Comparison of ENCODE assay signal across 1 cellular context in genomic region chr5:150763023-150763793, GRCh38.
TF ChIP-seq lines count a peak whose summit lies in the region.

No MANE protein-coding gene starts in this region.

TF ChIP-seq in K562, 482 proteins besides CTCF, POLR2A, EP300 and RAD21 (continued from another document and continues in another):
- TF ChIP-seq, protein P1, sequence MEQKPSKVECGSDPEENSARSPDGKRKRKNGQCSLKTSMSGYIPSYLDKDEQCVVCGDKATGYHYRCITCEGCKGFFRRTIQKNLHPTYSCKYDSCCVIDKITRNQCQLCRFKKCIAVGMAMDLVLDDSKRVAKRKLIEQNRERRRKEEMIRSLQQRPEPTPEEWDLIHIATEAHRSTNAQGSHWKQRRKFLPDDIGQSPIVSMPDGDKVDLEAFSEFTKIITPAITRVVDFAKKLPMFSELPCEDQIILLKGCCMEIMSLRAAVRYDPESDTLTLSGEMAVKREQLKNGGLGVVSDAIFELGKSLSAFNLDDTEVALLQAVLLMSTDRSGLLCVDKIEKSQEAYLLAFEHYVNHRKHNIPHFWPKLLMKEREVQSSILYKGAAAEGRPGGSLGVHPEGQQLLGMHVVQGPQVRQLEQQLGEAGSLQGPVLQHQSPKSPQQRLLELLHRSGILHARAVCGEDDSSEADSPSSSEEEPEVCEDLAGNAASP (IDR thresholded peaks at IDR 0.05), result no peak
- TF ChIP-seq, protein P2, sequence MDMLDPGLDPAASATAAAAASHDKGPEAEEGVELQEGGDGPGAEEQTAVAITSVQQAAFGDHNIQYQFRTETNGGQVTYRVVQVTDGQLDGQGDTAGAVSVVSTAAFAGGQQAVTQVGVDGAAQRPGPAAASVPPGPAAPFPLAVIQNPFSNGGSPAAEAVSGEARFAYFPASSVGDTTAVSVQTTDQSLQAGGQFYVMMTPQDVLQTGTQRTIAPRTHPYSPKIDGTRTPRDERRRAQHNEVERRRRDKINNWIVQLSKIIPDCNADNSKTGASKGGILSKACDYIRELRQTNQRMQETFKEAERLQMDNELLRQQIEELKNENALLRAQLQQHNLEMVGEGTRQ (CRISPR knock-in tag; IDR thresholded peaks at IDR 0.05), result no peak
- TF ChIP-seq ZBTB9 (CRISPR knock-in tag; IDR thresholded peaks at IDR 0.05), result no peak
- no peak for TF ChIP-seq ZC3H8 (IDR thresholded peaks at IDR 0.05)
- TF ChIP-seq ZNF232 (CRISPR knock-in tag; IDR thresholded peaks at IDR 0.05), result no peak
- TF ChIP-seq ARID1B (IDR thresholded peaks at IDR 0.05), result peak; percentile 67
- TF ChIP-seq PCBP1 (IDR thresholded peaks at IDR 0.05; ENCODE audit: low read depth, low read length, poor library complexity, severe bottlenecking), result no peak
- TF ChIP-seq RCOR1 (IDR thresholded peaks at IDR 0.05; ENCODE audit: borderline replicate concordance in 1 of 2, low read depth in 2 of 2, low read length in 2 of 2), result peak in 1 of 2 experiments; percentile 94; a peak in 2 of 4 replicates
- TF ChIP-seq ZFPM2 (CRISPR knock-in tag; IDR thresholded peaks at IDR 0.05), result no peak
- peak; percentile 46 for TF ChIP-seq MYC (IDR thresholded peaks at IDR 0.05; ENCODE audit: low read depth, low read length)
- TF ChIP-seq MYC (CRISPR knock-in tag; IDR thresholded peaks at IDR 0.05; ENCODE audit: borderline replicate concordance, low read depth), result no peak
- TF ChIP-seq, protein P3, sequence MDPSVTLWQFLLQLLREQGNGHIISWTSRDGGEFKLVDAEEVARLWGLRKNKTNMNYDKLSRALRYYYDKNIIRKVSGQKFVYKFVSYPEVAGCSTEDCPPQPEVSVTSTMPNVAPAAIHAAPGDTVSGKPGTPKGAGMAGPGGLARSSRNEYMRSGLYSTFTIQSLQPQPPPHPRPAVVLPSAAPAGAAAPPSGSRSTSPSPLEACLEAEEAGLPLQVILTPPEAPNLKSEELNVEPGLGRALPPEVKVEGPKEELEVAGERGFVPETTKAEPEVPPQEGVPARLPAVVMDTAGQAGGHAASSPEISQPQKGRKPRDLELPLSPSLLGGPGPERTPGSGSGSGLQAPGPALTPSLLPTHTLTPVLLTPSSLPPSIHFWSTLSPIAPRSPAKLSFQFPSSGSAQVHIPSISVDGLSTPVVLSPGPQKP (CRISPR knock-in tag; IDR thresholded peaks at IDR 0.05), result no peak
- no peak for TF ChIP-seq ZBTB5 (IDR thresholded peaks at IDR 0.05)
- TF ChIP-seq ETV6 (IDR thresholded peaks at IDR 0.05; ENCODE audit: borderline replicate concordance in 1 of 2, low read depth in 2 of 2, low read length in 1 of 2), result no peak
- no peak for TF ChIP-seq ETV6 (CRISPR knock-in tag; IDR thresholded peaks at IDR 0.05; ENCODE audit: borderline replicate concordance)
- TF ChIP-seq ZNF282 (CRISPR knock-in tag; IDR thresholded peaks at IDR 0.05), result no peak
- peak; percentile 60 for TF ChIP-seq MEF2D (tag; conservative IDR thresholded peaks at IDR 0.05; ENCODE audit: low read depth)
- TF ChIP-seq, protein P4, sequence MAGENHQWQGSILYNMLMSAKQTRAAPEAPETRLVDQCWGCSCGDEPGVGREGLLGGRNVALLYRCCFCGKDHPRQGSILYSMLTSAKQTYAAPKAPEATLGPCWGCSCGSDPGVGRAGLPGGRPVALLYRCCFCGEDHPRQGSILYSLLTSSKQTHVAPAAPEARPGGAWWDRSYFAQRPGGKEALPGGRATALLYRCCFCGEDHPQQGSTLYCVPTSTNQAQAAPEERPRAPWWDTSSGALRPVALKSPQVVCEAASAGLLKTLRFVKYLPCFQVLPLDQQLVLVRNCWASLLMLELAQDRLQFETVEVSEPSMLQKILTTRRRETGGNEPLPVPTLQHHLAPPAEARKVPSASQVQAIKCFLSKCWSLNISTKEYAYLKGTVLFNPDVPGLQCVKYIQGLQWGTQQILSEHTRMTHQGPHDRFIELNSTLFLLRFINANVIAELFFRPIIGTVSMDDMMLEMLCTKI (IDR thresholded peaks at IDR 0.05; ENCODE audit: partially characterized antibody), result no peak
- TF ChIP-seq, protein P5, sequence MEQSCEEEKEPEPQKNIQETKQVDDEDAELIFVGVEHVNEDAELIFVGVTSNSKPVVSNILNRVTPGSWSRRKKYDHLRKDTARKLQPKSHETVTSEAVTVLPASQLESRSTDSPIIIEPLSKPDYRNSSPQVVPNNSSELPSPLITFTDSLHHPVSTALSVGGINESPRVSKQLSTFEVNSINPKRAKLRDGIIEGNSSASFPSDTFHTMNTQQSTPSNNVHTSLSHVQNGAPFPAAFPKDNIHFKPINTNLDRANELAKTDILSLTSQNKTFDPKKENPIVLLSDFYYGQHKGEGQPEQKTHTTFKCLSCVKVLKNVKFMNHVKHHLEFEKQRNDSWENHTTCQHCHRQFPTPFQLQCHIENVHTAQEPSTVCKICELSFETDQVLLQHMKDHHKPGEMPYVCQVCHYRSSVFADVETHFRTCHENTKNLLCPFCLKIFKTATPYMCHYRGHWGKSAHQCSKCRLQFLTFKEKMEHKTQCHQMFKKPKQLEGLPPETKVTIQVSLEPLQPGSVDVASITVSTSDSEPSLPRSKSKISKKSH (CRISPR knock-in tag; IDR thresholded peaks at IDR 0.05), result no peak
- no peak for TF ChIP-seq ZHX1 (conservative IDR thresholded peaks at IDR 0.05; ENCODE audit: low read length)
- peak; percentile 82 for TF ChIP-seq HMBOX1 (IDR thresholded peaks at IDR 0.05)
- TF ChIP-seq JUND (IDR thresholded peaks at IDR 0.05; ENCODE audit: borderline replicate concordance, low read depth, low read length), result peak; percentile 83
- TF ChIP-seq JUND (tag; IDR thresholded peaks at IDR 0.05; ENCODE audit: borderline replicate concordance, low read depth, low read length), result peak; percentile 71; the same call in 1 of the 3 replicates
- TF ChIP-seq ZNF436 (CRISPR knock-in tag; IDR thresholded peaks at IDR 0.05), result no peak
- peak; percentile 85 for TF ChIP-seq BACH1 (tag; IDR thresholded peaks at IDR 0.05)
- no peak for TF ChIP-seq ZNF41 (CRISPR knock-in tag; conservative IDR thresholded peaks at IDR 0.05)
- no peak for TF ChIP-seq TFAM (CRISPR knock-in tag; conservative IDR thresholded peaks at IDR 0.05)
- no peak for TF ChIP-seq HDGF (IDR thresholded peaks at IDR 0.05)
- no peak for TF ChIP-seq NCOA2 (IDR thresholded peaks at IDR 0.05; ENCODE audit: partially characterized antibody in 2 of 2)
- no peak for TF ChIP-seq HNRNPUL1 (IDR thresholded peaks at IDR 0.05; ENCODE audit: low read length)
- no peak; the same call in 1 of the 2 replicates for TF ChIP-seq GATA2 (CRISPR knock-in tag; IDR thresholded peaks at IDR 0.05)
- no peak for TF ChIP-seq TFE3 (CRISPR knock-in tag; IDR thresholded peaks at IDR 0.05)
- TF ChIP-seq RFX5 (IDR thresholded peaks at IDR 0.05; ENCODE audit: low read depth, low read length), result no peak
- peak; percentile 85 for TF ChIP-seq DMBX1 (CRISPR knock-in tag; IDR thresholded peaks at IDR 0.05; ENCODE audit: borderline replicate concordance)
- TF ChIP-seq U2AF1 (optimal IDR thresholded peaks at IDR 0.05; ENCODE audit: low read depth, low read length), result no peak
- peak; percentile 75 for TF ChIP-seq IRF9 (tag; IDR thresholded peaks at IDR 0.05)
- no peak for TF ChIP-seq NELFE (IDR thresholded peaks at IDR 0.05; ENCODE audit: insufficient read depth, insufficient read length)
- TF ChIP-seq PHTF2 (CRISPR knock-in tag; IDR thresholded peaks at IDR 0.05), result no peak
- 0 out of 2 replicates have a peak, but pooled peaks have one; percentile 16 for TF ChIP-seq DEAF1 (CRISPR knock-in tag; IDR thresholded peaks at IDR 0.05)
- 0 out of 2 replicates have a peak, but pooled peaks have one; percentile 46 for TF ChIP-seq CREB1 (IDR thresholded peaks at IDR 0.05)
- TF ChIP-seq CREB1 (CRISPR knock-in tag; IDR thresholded peaks at IDR 0.05), result no peak
- TF ChIP-seq ARHGAP35 (IDR thresholded peaks at IDR 0.05; ENCODE audit: partially characterized antibody), result no peak
- TF ChIP-seq PTRF (tag; IDR thresholded peaks at IDR 0.05), result peak; percentile 69
- TF ChIP-seq SP2 (IDR thresholded peaks at IDR 0.05; ENCODE audit: extremely low read depth, low read depth, low read length, poor library complexity, severe bottlenecking), result no peak
